ENCODE assay signal across 1 cellular context in genomic region chr7:892648-893593, GRCh38.
TF ChIP-seq lines count a peak whose summit lies in the region.

No MANE protein-coding gene starts in this region.

TF ChIP-seq in IMR-90, 13 proteins besides CTCF, POLR2A, EP300 and RAD21 (continued from another document):
- TF ChIP-seq MAZ (IDR thresholded peaks at IDR 0.05; ENCODE audit: borderline replicate concordance, low read depth, low read length) = no peak
- no peak for TF ChIP-seq MAFK (IDR thresholded peaks at IDR 0.05; ENCODE audit: low read depth, low read length)
- no peak for TF ChIP-seq RFX5 (IDR thresholded peaks at IDR 0.05; ENCODE audit: low read depth, low read length)
- no peak for TF ChIP-seq BHLHE40 (IDR thresholded peaks at IDR 0.05; ENCODE audit: low read depth, low read length)
- TF ChIP-seq USF2 (IDR thresholded peaks at IDR 0.05; ENCODE audit: low read depth, low read length) = no peak
- TF ChIP-seq ELK1 (IDR thresholded peaks at IDR 0.05; ENCODE audit: borderline replicate concordance, low read depth, low read length) = no peak
- no peak for TF ChIP-seq SMC3 (IDR thresholded peaks at IDR 0.05; ENCODE audit: low read depth, low read length)
- no peak for TF ChIP-seq NFE2L2 (IDR thresholded peaks at IDR 0.05; ENCODE audit: low read depth, low read length)
- TF ChIP-seq CHD1 (IDR thresholded peaks at IDR 0.05; ENCODE audit: low read depth, low read length) = no peak
